Comparison of ENCODE assay signal across 12 cellular contexts in the genomic region with DNA sequence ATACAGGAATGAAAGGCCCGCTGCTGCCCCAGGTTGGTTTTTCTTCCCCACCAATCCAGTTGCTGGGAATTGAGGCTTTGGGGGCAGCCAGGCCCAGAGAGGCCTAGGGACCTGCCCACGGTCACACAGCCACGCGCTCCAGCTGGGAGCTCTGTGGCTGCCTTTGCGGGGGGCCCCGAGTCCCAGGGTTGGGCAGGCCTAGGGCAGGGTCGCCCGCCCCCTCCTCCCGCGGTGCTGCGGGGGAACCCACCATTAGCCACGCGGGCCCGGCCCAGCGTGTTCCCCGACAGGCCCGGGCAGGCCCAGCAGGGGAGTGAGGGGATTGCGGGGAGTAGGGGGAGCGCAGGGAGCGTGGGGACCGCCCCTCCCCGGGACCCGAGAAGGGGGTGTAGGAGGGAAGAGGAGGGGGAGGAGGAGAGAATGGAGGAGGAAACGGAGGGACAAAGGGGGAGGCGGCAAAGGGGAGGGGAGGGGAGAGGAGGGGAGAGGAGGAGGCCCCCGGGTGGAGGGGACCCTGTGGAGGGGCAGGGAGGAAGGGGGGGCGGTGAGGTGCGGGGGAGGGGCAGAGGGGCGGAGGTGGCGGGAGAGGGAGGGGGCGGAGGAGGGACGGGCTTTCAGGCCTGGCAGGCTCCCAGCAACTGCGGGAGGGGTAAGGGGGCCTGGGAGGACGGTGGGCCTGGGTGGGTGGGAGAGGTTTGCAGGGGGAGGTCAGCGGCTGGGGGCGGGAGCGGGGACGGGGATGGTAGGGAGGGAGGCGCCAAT. TPM values are rescaled to one million over a fixed set of nuclear protein-coding genes. Genes with fewer than 3 reads are reported as not detected.
A peak's percentile ranks its signal among the peaks of the same experiment; 100 is the strongest.
DNase-seq lines count a peak whose midpoint lies in the region; TF ChIP-seq lines count a peak whose summit lies in the region.
"Had no signal": no experiment of that assay in that cellular context is flagged by ENCODE, and none has a peak within 500 bp of the region (broad histone marks: within the 10 kb centered on the region; RNA-seq: fewer than 3 reads in every experiment).

No MANE protein-coding gene starts in this region.

- peaks cover 0 to 13% (median 0%) of the 10 kb centered on the region in 3 donors for H3K27me3 ChIP-seq in stomach

- no peaks in the 10 kb centered on the region for H3K36me3 ChIP-seq in stomach

- no peak for TF ChIP-seq POLR2A in stomach (IDR thresholded peaks at IDR 0.05)

- H3K9me3 Mint-ChIP-seq in immature natural killer cell, result no peaks in the 10 kb centered on the region

- H3K27ac ChIP-seq in RWPE1, result peak overlapping the region; percentile 34
- H3K27ac ChIP-seq in stomach, result peak overlapping the region in 3 of 5 donors; percentile 14 to 58 (median 29)

- H3K4me3 Mint-ChIP-seq in immature natural killer cell, result no peak overlapping the region

- POLR2A ChIA-PET in RWPE1 (lab: Yijun Ruan, JAX; ENCODE audit: low non-redundant PET), result no interaction called here

- peak overlapping the region in 3 of 4 donors; percentile 19 to 24 (median 23) for H3K4me3 ChIP-seq in stomach
- H3K4me3 ChIP-seq: lung had no signal

- CTCF ChIA-PET in RWPE1 (lab: Yijun Ruan, JAX), result no interaction called here

- TF ChIP-seq CTCF in RWPE1 (conservative IDR thresholded peaks at IDR 0.05; ENCODE audit: low read depth), result no peak
- no peak for TF ChIP-seq CTCF in stomach (IDR thresholded peaks at IDR 0.05)

- H3K36me3 Mint-ChIP-seq in immature natural killer cell, result no peaks in the 10 kb centered on the region

- no peak overlapping the region for H3K27ac Mint-ChIP-seq in immature natural killer cell

- TF ChIP-seq EP300 in stomach (IDR thresholded peaks at IDR 0.05), result no peak

- peaks cover 0 to 28% (median 12%) of the 10 kb centered on the region in 4 donors for H3K4me1 ChIP-seq in stomach

- intact Hi-C loops in stomach (cut with DNase I; ENCODE audit: low total_unique reads), result no loop called here

- peaks cover 4 to 5% of the 10 kb centered on the region in 2 donors for H3K4me1 Mint-ChIP-seq in immature natural killer cell

- DNase-seq in NCI-H1436 (lab: John Stamatoyannopoulos, UW), result peak; percentile 79
- DNase-seq in NCI-H1436 treated with DMSO at 0.1 percent for 48 hours (lab: John Stamatoyannopoulos, UW), result no peak
- no peak for DNase-seq in RWPE1 (ENCODE audit: low spot score)
- DNase-seq in iPS-NIHi11 (ENCODE audit: low spot score), result peak; percentile 34
- DNase-seq in stomach, result no peak
- no peak for DNase-seq in immature natural killer cell
- no peak for DNase-seq in dedifferentiated amniotic fluid mesenchymal stem cell (ENCODE audit: extremely low spot score)
- no peak for DNase-seq in NCI-H2029 (lab: John Stamatoyannopoulos, UW)
- DNase-seq: 8988T, NCI-H774, Right ventricle myocardium superior had no signal

- WGBS in stomach, 5 donors, result 21 to 47% (median 25%) methylated on average over 15 to 39 of the region's 39 CpGs

- H3K27me3 Mint-ChIP-seq in immature natural killer cell (ENCODE audit: low read depth in 3 of 3), result peaks cover 0 to 3% (median 2%) of the 10 kb centered on the region in 3 donors

- H3K9me3 ChIP-seq in stomach, result no peaks in the 10 kb centered on the region

RNA-seq across cellular contexts. Expression of a gene that starts 12.9 kb away (rescaled TPM):
- total RNA-seq in stomach, result 10 to 100 TPM; 13.8 to 92.9 (median 47.2) TPM
- 10 to 100 TPM; 21.4 to 24.1 (median 21.8) TPM for polyA plus RNA-seq in stomach
- 1 to 10 TPM; 1.2 to 2.4 (median 1.3) TPM for polyA plus RNA-seq in immature natural killer cell

RNA-seq across cellular contexts. Expression of a gene that starts 20.4 kb away (rescaled TPM):
- 100 to 1,000 TPM; 126 to 386 (median 264) TPM for total RNA-seq in stomach
- 100 to 1,000 TPM; 470 to 688 (median 669) TPM for polyA plus RNA-seq in stomach
- polyA plus RNA-seq in immature natural killer cell, result 100 to 1,000 TPM; 382 to 635 (median 466) TPM

RNA-seq across cellular contexts. Expression of a gene that starts 52.2 kb away (rescaled TPM):
- 100 to 1,000 TPM in 1 of 5 donors, 10 to 100 TPM in 4; 40.6 to 204 (median 63.4) TPM for total RNA-seq in stomach
- 10 to 100 TPM; 18.9 to 31.3 (median 25.5) TPM for polyA plus RNA-seq in stomach
- under 1 TPM in 1 of 3 donors, not detected in 2; 0.09 TPM for polyA plus RNA-seq in immature natural killer cell

Comparison
In these comparisons a context has a peak if more than half of its experiments do, and no peak if none do; other contexts are left out.
1. DNase-seq: peak in NCI-H1436 (single experiment) and iPS-NIHi11 (single experiment); none in NCI-H1436 treated with DMSO at 0.1 percent for 48 hours (single experiment), RWPE1 (single experiment), stomach (single experiment), immature natural killer cell (0 of 3), dedifferentiated amniotic fluid mesenchymal stem cell (single experiment) and NCI-H2029 (single experiment).
2. RNA of a gene that starts 12.9 kb away (polyA plus RNA-seq): 21.4 to 24.1 TPM in stomach; 1.2 to 2.4 TPM in immature natural killer cell; every median in the first group is over 4 times any median in the second.
3. RNA of a gene that starts 52.2 kb away (polyA plus RNA-seq): 18.9 to 31.3 TPM in stomach; 0.09 TPM in immature natural killer cell; every median in the first group is over 10 times any median in the second.